11 cellular contexts compared by ENCODE assay signal in the genomic region with DNA sequence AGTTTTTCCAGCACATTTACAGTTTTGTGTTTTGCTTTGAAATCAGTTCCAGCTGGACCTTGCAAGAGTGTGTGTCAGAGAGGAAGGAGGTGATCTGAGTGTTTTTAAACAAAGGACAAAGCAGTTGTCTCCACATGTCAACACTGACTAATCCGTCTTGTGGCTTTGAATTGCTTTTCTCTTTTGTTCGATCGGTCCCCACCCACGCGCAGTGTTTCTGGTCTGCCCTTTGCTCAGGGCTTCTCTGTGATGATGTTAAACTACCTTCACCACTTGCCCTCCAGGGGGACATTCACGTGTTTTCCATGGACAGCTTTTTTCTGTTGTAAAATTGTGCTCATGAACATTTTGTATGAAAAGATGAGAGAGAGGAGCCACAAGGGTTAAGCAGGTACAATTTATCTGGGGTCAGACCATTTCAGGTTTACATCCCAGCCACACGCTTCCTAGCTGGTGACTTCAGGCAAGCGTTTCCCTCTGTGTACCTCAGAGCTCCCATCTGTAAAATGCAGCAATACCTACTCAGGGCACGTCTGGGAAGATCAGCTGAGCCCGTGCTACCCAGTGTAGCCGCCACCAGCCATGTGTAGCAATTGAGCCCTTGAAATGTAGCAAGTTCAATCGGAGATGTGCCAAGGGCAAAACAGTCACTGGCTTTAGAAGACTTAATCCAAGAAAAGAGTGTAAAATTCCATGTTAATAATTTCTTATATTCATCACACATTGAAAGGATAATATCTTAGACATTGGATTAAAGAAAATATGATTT. TPM values are rescaled to one million over a fixed set of nuclear protein-coding genes. Genes with fewer than 3 reads are reported as not detected.
A peak's percentile ranks its signal among the peaks of the same experiment; 100 is the strongest.
DNase-seq lines count a peak whose midpoint lies in the region; ATAC-seq and TF ChIP-seq lines count a peak whose summit lies in the region.
"Had no signal": no experiment of that assay in that cellular context is flagged by ENCODE, and none has a peak within 500 bp of the region (broad histone marks: within the 10 kb centered on the region; RNA-seq: fewer than 3 reads in every experiment).

No MANE protein-coding gene starts in this region.

- H3K9ac ChIP-seq in colonic mucosa (ENCODE audit: low read depth in 2 of 2, low read length in 2 of 2): no peak overlapping the region
- H3K9ac ChIP-seq: BLaER1 had no signal

- H3K27ac ChIP-seq in colonic mucosa: no peak overlapping the region
- H3K27ac ChIP-seq: BLaER1, neutrophil had no signal

- no peaks in the 10 kb centered on the region for H3K9me3 Mint-ChIP-seq in activated CD4-positive, alpha-beta T cell treated with anti-CD3 and anti-CD28 coated beads, Interleukin-2, amount 10 ng/mL, durations not matched to agents 24 days and 14 days
- H3K9me3 Mint-ChIP-seq in activated CD4-positive, alpha-beta T cell treated with anti-CD3 and anti-CD28 coated beads, Interleukin-2, amount 10 ng/mL, durations not matched to agents 7 days and 5 days: no peaks in the 10 kb centered on the region
- no peaks in the 10 kb centered on the region for H3K9me3 Mint-ChIP-seq in activated T-cell treated with anti-CD3 and anti-CD28 coated beads, Interleukin-2, amount 50 U/mL, for 24 hours
- peaks cover 4 to 9% of the 10 kb centered on the region in 2 donors for H3K9me3 Mint-ChIP-seq in stimulated activated naive B cell treated with anti-CD40 and anti-IgM and Interleukin-4, amounts not matched to agents 10 μg/mL and 1 μg/mL and 100 μg/mL, for 72 hours

- peaks cover 14% of the 10 kb centered on the region for H3K4me1 Mint-ChIP-seq in activated CD4-positive, alpha-beta T cell treated with anti-CD3 and anti-CD28 coated beads, Interleukin-2, amount 10 ng/mL, durations not matched to agents 24 days and 14 days
- H3K4me1 Mint-ChIP-seq in activated CD4-positive, alpha-beta T cell treated with anti-CD3 and anti-CD28 coated beads, Interleukin-2, amount 10 ng/mL, durations not matched to agents 7 days and 5 days: peaks cover 14% of the 10 kb centered on the region
- H3K4me1 Mint-ChIP-seq in activated T-cell treated with anti-CD3 and anti-CD28 coated beads, Interleukin-2, amount 50 U/mL, for 24 hours (ENCODE audit: low read depth): peaks cover 20% of the 10 kb centered on the region
- H3K4me1 Mint-ChIP-seq in stimulated activated naive B cell treated with anti-CD40 and anti-IgM and Interleukin-4, amounts not matched to agents 10 μg/mL and 1 μg/mL and 100 μg/mL, for 72 hours: peaks cover 8 to 16% of the 10 kb centered on the region in 2 donors

- H3K36me3 ChIP-seq in colonic mucosa: no peaks in the 10 kb centered on the region

- DNase-seq in activated CD4-positive, alpha-beta T cell treated with anti-CD3 and anti-CD28 coated beads, Interleukin-2, amount 10 ng/mL, durations not matched to agents 24 days and 14 days: no peak
- DNase-seq in activated CD4-positive, alpha-beta T cell treated with anti-CD3 and anti-CD28 coated beads, Interleukin-2, amount 10 ng/mL, durations not matched to agents 7 days and 5 days: no peak
- no peak for DNase-seq in activated T-cell treated with anti-CD3 and anti-CD28 coated beads, Interleukin-2, amount 50 U/mL, for 24 hours
- peak; percentile 84 for DNase-seq in islet precursor cell
- no peak for DNase-seq in stimulated activated naive B cell treated with anti-CD40 and anti-IgM and Interleukin-4, amounts not matched to agents 10 μg/mL and 1 μg/mL and 100 μg/mL, for 72 hours
- no peak for DNase-seq in NCI-H526 (lab: John Stamatoyannopoulos, UW)
- no peak for DNase-seq in colonic mucosa
- DNase-seq: NCI-H524 treated with DMSO at 0.1 percent for 48 hours had no signal

- no peaks in the 10 kb centered on the region for H3K4me1 ChIP-seq in colonic mucosa

- H3K36me3 Mint-ChIP-seq in activated CD4-positive, alpha-beta T cell treated with anti-CD3 and anti-CD28 coated beads, Interleukin-2, amount 10 ng/mL, durations not matched to agents 24 days and 14 days (ENCODE audit: low read depth): peaks cover 73% of the 10 kb centered on the region
- H3K36me3 Mint-ChIP-seq in activated CD4-positive, alpha-beta T cell treated with anti-CD3 and anti-CD28 coated beads, Interleukin-2, amount 10 ng/mL, durations not matched to agents 7 days and 5 days (ENCODE audit: low read depth): peaks cover 56% of the 10 kb centered on the region
- peaks cover 96% of the 10 kb centered on the region for H3K36me3 Mint-ChIP-seq in activated T-cell treated with anti-CD3 and anti-CD28 coated beads, Interleukin-2, amount 50 U/mL, for 24 hours (ENCODE audit: low read depth)
- H3K36me3 Mint-ChIP-seq in stimulated activated naive B cell treated with anti-CD40 and anti-IgM and Interleukin-4, amounts not matched to agents 10 μg/mL and 1 μg/mL and 100 μg/mL, for 72 hours: peaks cover 62 to 66% of the 10 kb centered on the region in 2 donors

- H3K27ac Mint-ChIP-seq in activated CD4-positive, alpha-beta T cell treated with anti-CD3 and anti-CD28 coated beads, Interleukin-2, amount 10 ng/mL, durations not matched to agents 24 days and 14 days: peak overlapping the region; percentile 46
- no peak overlapping the region for H3K27ac Mint-ChIP-seq in activated CD4-positive, alpha-beta T cell treated with anti-CD3 and anti-CD28 coated beads, Interleukin-2, amount 10 ng/mL, durations not matched to agents 7 days and 5 days
- H3K27ac Mint-ChIP-seq in activated T-cell treated with anti-CD3 and anti-CD28 coated beads, Interleukin-2, amount 50 U/mL, for 24 hours: peak overlapping the region; percentile 14
- H3K27ac Mint-ChIP-seq in stimulated activated naive B cell treated with anti-CD40 and anti-IgM and Interleukin-4, amounts not matched to agents 10 μg/mL and 1 μg/mL and 100 μg/mL, for 72 hours: no peak overlapping the region

- POLR2A ChIA-PET in activated CD4-positive, alpha-beta T cell treated with anti-CD3 and anti-CD28 coated beads, Interleukin-2, amount 10 ng/mL, durations not matched to agents 7 days and 5 days (lab: Charles Lee): no interaction called here

- TF ChIP-seq CTCF in colonic mucosa (IDR thresholded peaks at IDR 0.05): no peak

- CTCF ChIA-PET in activated CD4-positive, alpha-beta T cell treated with anti-CD3 and anti-CD28 coated beads, Interleukin-2, amount 10 ng/mL, durations not matched to agents 7 days and 5 days (lab: Charles Lee): no interaction called here

- H3K9me3 ChIP-seq in colonic mucosa: no peaks in the 10 kb centered on the region
- H3K9me3 ChIP-seq: BLaER1, neutrophil had no signal

- no peaks in the 10 kb centered on the region for H3K27me3 Mint-ChIP-seq in activated CD4-positive, alpha-beta T cell treated with anti-CD3 and anti-CD28 coated beads, Interleukin-2, amount 10 ng/mL, durations not matched to agents 24 days and 14 days
- no peaks in the 10 kb centered on the region for H3K27me3 Mint-ChIP-seq in activated CD4-positive, alpha-beta T cell treated with anti-CD3 and anti-CD28 coated beads, Interleukin-2, amount 10 ng/mL, durations not matched to agents 7 days and 5 days
- no peaks in the 10 kb centered on the region for H3K27me3 Mint-ChIP-seq in activated T-cell treated with anti-CD3 and anti-CD28 coated beads, Interleukin-2, amount 50 U/mL, for 24 hours
- H3K27me3 Mint-ChIP-seq in stimulated activated naive B cell treated with anti-CD40 and anti-IgM and Interleukin-4, amounts not matched to agents 10 μg/mL and 1 μg/mL and 100 μg/mL, for 72 hours: no peaks in the 10 kb centered on the region

- no peak overlapping the region for H3K4me3 ChIP-seq in colonic mucosa
- H3K4me3 ChIP-seq: BLaER1 had no signal

- ATAC-seq in stimulated activated naive B cell treated with anti-CD40 and anti-IgM and Interleukin-4, amounts not matched to agents 10 μg/mL and 1 μg/mL and 100 μg/mL, for 72 hours (replicated peaks): peak; percentile 44 to 53
- no peak for ATAC-seq in HG03280 (IDR thresholded peaks at IDR 0.05; ENCODE audit: unreplicated experiment)

- no peaks in the 10 kb centered on the region for H3K27me3 ChIP-seq in colonic mucosa
- H3K27me3 ChIP-seq: BLaER1, neutrophil had no signal

- H3K4me3 Mint-ChIP-seq in activated CD4-positive, alpha-beta T cell treated with anti-CD3 and anti-CD28 coated beads, Interleukin-2, amount 10 ng/mL, durations not matched to agents 24 days and 14 days: no peak overlapping the region
- no peak overlapping the region for H3K4me3 Mint-ChIP-seq in activated CD4-positive, alpha-beta T cell treated with anti-CD3 and anti-CD28 coated beads, Interleukin-2, amount 10 ng/mL, durations not matched to agents 7 days and 5 days
- H3K4me3 Mint-ChIP-seq in activated T-cell treated with anti-CD3 and anti-CD28 coated beads, Interleukin-2, amount 50 U/mL, for 24 hours: no peak overlapping the region
- H3K4me3 Mint-ChIP-seq in stimulated activated naive B cell treated with anti-CD40 and anti-IgM and Interleukin-4, amounts not matched to agents 10 μg/mL and 1 μg/mL and 100 μg/mL, for 72 hours: no peak overlapping the region

- intact Hi-C loops in activated CD4-positive, alpha-beta T cell treated with anti-CD3 and anti-CD28 coated beads, Interleukin-2, amount 10 ng/mL, durations not matched to agents 24 days and 14 days (cut with micrococcal nuclease): no loop called here
- intact Hi-C loops in colonic mucosa (cut with DNase I): no loop called here

RNA-seq across cellular contexts. Expression of gene PLA2G4C, which starts 13.5 kb away (rescaled TPM):
- total RNA-seq in activated CD4-positive, alpha-beta T cell treated with anti-CD3 and anti-CD28 coated beads, Interleukin-2, amount 10 ng/mL, durations not matched to agents 24 days and 14 days: 9.2 and 11.4 TPM in 2 replicates
- 1 to 10 TPM; 4.3 to 5.3 TPM for total RNA-seq in activated CD4-positive, alpha-beta T cell treated with anti-CD3 and anti-CD28 coated beads, Interleukin-2, amount 10 ng/mL, durations not matched to agents 7 days and 5 days
- 1 to 10 TPM; 1.7 to 6.8 TPM for total RNA-seq in colonic mucosa

RNA-seq across cellular contexts. Expression of gene LIG1, which starts 46.1 kb away (rescaled TPM):
- total RNA-seq in activated CD4-positive, alpha-beta T cell treated with anti-CD3 and anti-CD28 coated beads, Interleukin-2, amount 10 ng/mL, durations not matched to agents 24 days and 14 days: 138 and 144 TPM in 2 replicates
- 100 to 1,000 TPM; 200 to 206 TPM for total RNA-seq in activated CD4-positive, alpha-beta T cell treated with anti-CD3 and anti-CD28 coated beads, Interleukin-2, amount 10 ng/mL, durations not matched to agents 7 days and 5 days
- 10 to 100 TPM; 26.4 to 75.6 TPM for total RNA-seq in colonic mucosa

RNA-seq across cellular contexts. Expression of gene ZSWIM9, which starts 46.4 kb away (rescaled TPM):
- total RNA-seq in activated CD4-positive, alpha-beta T cell treated with anti-CD3 and anti-CD28 coated beads, Interleukin-2, amount 10 ng/mL, durations not matched to agents 24 days and 14 days: 8.0 and 9.9 TPM in 2 replicates
- total RNA-seq in activated CD4-positive, alpha-beta T cell treated with anti-CD3 and anti-CD28 coated beads, Interleukin-2, amount 10 ng/mL, durations not matched to agents 7 days and 5 days: 1 to 10 TPM; 6.9 to 9.3 TPM
- total RNA-seq in colonic mucosa: 1 to 10 TPM; 6.2 to 9.7 TPM

Comparison
In these comparisons a context has a peak if more than half of its experiments do, and no peak if none do; other contexts are left out.
1. H3K27ac Mint-ChIP-seq: peak in activated CD4-positive, alpha-beta T cell treated with anti-CD3 and anti-CD28 coated beads, Interleukin-2, amount 10 ng/mL, durations not matched to agents 24 days and 14 days (single experiment) and activated T-cell treated with anti-CD3 and anti-CD28 coated beads, Interleukin-2, amount 50 U/mL, for 24 hours (single experiment); none in activated CD4-positive, alpha-beta T cell treated with anti-CD3 and anti-CD28 coated beads, Interleukin-2, amount 10 ng/mL, durations not matched to agents 7 days and 5 days (single experiment) and stimulated activated naive B cell treated with anti-CD40 and anti-IgM and Interleukin-4, amounts not matched to agents 10 μg/mL and 1 μg/mL and 100 μg/mL, for 72 hours (single experiment).